ENCODE assay signal across 14 cellular contexts in genomic region chr22:35311551-35311999, GRCh38. TPM values are rescaled to one million over a fixed set of nuclear protein-coding genes. Genes with fewer than 3 reads are reported as not detected.
DNase-seq lines count a peak whose midpoint lies in the region; ATAC-seq and TF ChIP-seq lines count a peak whose summit lies in the region.
"Had no signal": no experiment of that assay in that cellular context is flagged by ENCODE, and none has a peak within 500 bp of the region (broad histone marks: within the 10 kb centered on the region; RNA-seq: fewer than 3 reads in every experiment).

No MANE protein-coding gene starts in this region.

- 90% methylated on average over 6 of the region's 8 CpGs for WGBS in mesenchymal stem cell

- H3K27ac Mint-ChIP-seq in WTC11, result no peak overlapping the region; the same call in 1 of the 2 replicates
- H3K27ac Mint-ChIP-seq: activated naive CD8-positive, alpha-beta T cell treated with anti-CD3 and anti-CD28 coated beads for 36 hours had no signal

- H3K9ac ChIP-seq in BLaER1 (no peak overlapping the region; the same call in 1 of the 2 replicates), mesenchymal stem cell (ENCODE audit: low read length) (no peak overlapping the region)

- H3K4me2 ChIP-seq in BLaER1 (peak overlapping the region; percentile 75), mesenchymal stem cell (ENCODE audit: low read length, poor library complexity, severe bottlenecking) (no peak overlapping the region)

- H3K23ac ChIP-seq in mesenchymal stem cell (ENCODE audit: low read length in 2 of 2), result peak overlapping the region in 1 of 2 experiments; percentile 17

- H3K9me3 ChIP-seq in BLaER1 (no peaks in the 10 kb centered on the region), mesenchymal stem cell (ENCODE audit: control insufficient read depth, low read length) (no peaks in the 10 kb centered on the region)
- H3K9me3 ChIP-seq in effector memory CD4-positive, alpha-beta T cell (ENCODE audit: control insufficient read depth, low read length), result no peaks in the 10 kb centered on the region

- H2BK5ac ChIP-seq in mesenchymal stem cell (ENCODE audit: low read depth, low read length, poor library complexity, severe bottlenecking), result no peak overlapping the region

- POLR2A ChIA-PET in WTC11 (lab: Charles Lee), result no interaction called here

- H3K27me3 Mint-ChIP-seq in WTC11 (ENCODE audit: low read depth), result no peaks in the 10 kb centered on the region
- H3K27me3 Mint-ChIP-seq: activated naive CD8-positive, alpha-beta T cell treated with anti-CD3 and anti-CD28 coated beads for 36 hours had no signal

- no peak overlapping the region for H2AFZ ChIP-seq in mesenchymal stem cell (ENCODE audit: low read depth, low read length)

- DNase-seq in WTC11 (ENCODE audit: low spot score) (no peak), mesenchymal stem cell (no peak), caudate nucleus (lab: John Stamatoyannopoulos, UW) (no peak), AG08396 (ENCODE audit: low spot score) (no peak), SIG-M5 (lab: John Stamatoyannopoulos, UW) (no peak)
- no peak for DNase-seq in effector memory CD4-positive, alpha-beta T cell
- DNase-seq: activated CD4-positive, alpha-beta T cell treated with anti-CD3 and anti-CD28 coated beads for 1 hour; activated naive CD8-positive, alpha-beta T cell treated with anti-CD3 and anti-CD28 coated beads for 36 hours; cortex of kidney; NCI-H1105 treated with DMSO at 0.1 percent for 48 hours had no signal

- H3K14ac ChIP-seq in mesenchymal stem cell (ENCODE audit: low read length in 2 of 2), result no peak overlapping the region

- ATAC-seq in WTC11, result peak; percentile 25

- peak overlapping the region; percentile 8 for H2AK5ac ChIP-seq in mesenchymal stem cell (ENCODE audit: low read length, severe bottlenecking)

- H3K27ac ChIP-seq in BLaER1 (no peak overlapping the region), mesenchymal stem cell (ENCODE audit: low read length, poor library complexity, severe bottlenecking) (no peak overlapping the region), caudate nucleus (ENCODE audit: low read depth, low read length) (no peak overlapping the region)
- no peak overlapping the region for H3K27ac ChIP-seq in effector memory CD4-positive, alpha-beta T cell (ENCODE audit: insufficient read depth, low read length, poor library complexity, severe bottlenecking)
- H3K27ac ChIP-seq: SK-N-MC had no signal

- peaks cover 89% of the 10 kb centered on the region for H4K20me1 ChIP-seq in BLaER1

- H2BK120ac ChIP-seq in mesenchymal stem cell (ENCODE audit: low read depth, low read length), result no peak overlapping the region

- H3K36me3 ChIP-seq in BLaER1 (peaks cover 3% of the 10 kb centered on the region; the same call in 1 of the 2 replicates), mesenchymal stem cell (ENCODE audit: control insufficient read depth in 1 of 2, insufficient read depth in 2 of 2, low read depth in 1 of 2, low read length in 2 of 2) (peaks cover 12 to 23% of the 10 kb centered on the region in 2 experiments)
- H3K36me3 ChIP-seq in effector memory CD4-positive, alpha-beta T cell (ENCODE audit: control insufficient read depth, insufficient read depth, low read length), result no peaks in the 10 kb centered on the region

- CTCF ChIA-PET in WTC11 (lab: Charles Lee), result no interaction called here

- no peak overlapping the region for H4K91ac ChIP-seq in mesenchymal stem cell (ENCODE audit: low read length)

- no peak overlapping the region for H2BK15ac ChIP-seq in mesenchymal stem cell (ENCODE audit: low read depth, poor library complexity, severe bottlenecking)

- H3K27me3 ChIP-seq in BLaER1 (no peaks in the 10 kb centered on the region), mesenchymal stem cell (ENCODE audit: control insufficient read depth in 1 of 2, insufficient read depth in 1 of 2, low read length in 2 of 2) (no peaks in the 10 kb centered on the region)
- H3K27me3 ChIP-seq in effector memory CD4-positive, alpha-beta T cell (replicated peaks; ENCODE audit: control insufficient read depth, insufficient read depth, low read length, poor library complexity, severe bottlenecking), result no peaks in the 10 kb centered on the region

- H3K4ac ChIP-seq in mesenchymal stem cell (ENCODE audit: low read depth in 1 of 2, low read length in 2 of 2), result no peak overlapping the region

- H3K4me1 ChIP-seq in BLaER1 (peaks cover 90% of the 10 kb centered on the region), mesenchymal stem cell (ENCODE audit: control insufficient read depth, insufficient read depth, low read depth, low read length) (peaks cover 48% of the 10 kb centered on the region)
- peaks cover 71% of the 10 kb centered on the region for H3K4me1 ChIP-seq in effector memory CD4-positive, alpha-beta T cell (ENCODE audit: control insufficient read depth, insufficient read depth, low read length, poor library complexity, severe bottlenecking)

- H3K4me1 Mint-ChIP-seq in WTC11, result peaks cover 20% of the 10 kb centered on the region

- no peak overlapping the region for H4K8ac ChIP-seq in mesenchymal stem cell (ENCODE audit: low read length)

- TF ChIP-seq CTCF in GM12874 (IDR thresholded peaks at IDR 0.05; ENCODE audit: insufficient read depth, low read depth, low read length), result 0 out of 2 replicates have a peak, but pooled peaks have one; percentile 6
- no peak for TF ChIP-seq CTCF in WTC11 (IDR thresholded peaks at IDR 0.05)

- no peaks in the 10 kb centered on the region for H3K9me3 Mint-ChIP-seq in WTC11
- H3K9me3 Mint-ChIP-seq: activated naive CD8-positive, alpha-beta T cell treated with anti-CD3 and anti-CD28 coated beads for 36 hours had no signal

- H3K4me3 ChIP-seq in BLaER1 (no peak overlapping the region), mesenchymal stem cell (ENCODE audit: insufficient read depth in 1 of 2, low read depth in 1 of 2, low read length in 2 of 2) (no peak overlapping the region)
- H3K4me3 ChIP-seq in effector memory CD4-positive, alpha-beta T cell (ENCODE audit: insufficient read depth, low read depth, low read length, poor library complexity, severe bottlenecking), result no peak overlapping the region
- H3K4me3 ChIP-seq: SK-N-MC had no signal

- H3K4me3 Mint-ChIP-seq in WTC11, result no peak overlapping the region
- H3K4me3 Mint-ChIP-seq: activated naive CD8-positive, alpha-beta T cell treated with anti-CD3 and anti-CD28 coated beads for 36 hours; CD14-positive monocyte had no signal

- H3K79me1 ChIP-seq in mesenchymal stem cell (replicated peaks; ENCODE audit: low read length, poor library complexity, severe bottlenecking), result peaks cover 49% of the 10 kb centered on the region

- no peaks in the 10 kb centered on the region for H3K36me3 Mint-ChIP-seq in WTC11

- H3K18ac ChIP-seq in mesenchymal stem cell (ENCODE audit: low read depth in 1 of 2, low read length in 2 of 2), result no peak overlapping the region

- no peak overlapping the region for H2BK12ac ChIP-seq in mesenchymal stem cell (ENCODE audit: low read length in 2 of 2)

TF ChIP-seq in WTC11, 78 proteins besides CTCF, POLR2A, EP300 and RAD21:
- no peak for TF ChIP-seq CREB1 (CRISPR knock-in tag; IDR thresholded peaks at IDR 0.05)
- TF ChIP-seq CREM (CRISPR knock-in tag; IDR thresholded peaks at IDR 0.05), result no peak
- no peak for TF ChIP-seq MYBL2 (CRISPR knock-in tag; IDR thresholded peaks at IDR 0.05)
- TF ChIP-seq ETV6 (CRISPR knock-in tag; IDR thresholded peaks at IDR 0.05), result no peak
- no peak for TF ChIP-seq EMX1 (CRISPR knock-in tag; IDR thresholded peaks at IDR 0.05)
- no peak for TF ChIP-seq KAT7 (CRISPR knock-in tag; IDR thresholded peaks at IDR 0.05; ENCODE audit: borderline replicate concordance)
- TF ChIP-seq JAZF1 (CRISPR knock-in tag; IDR thresholded peaks at IDR 0.05), result no peak
- no peak for TF ChIP-seq GABPB1 (CRISPR knock-in tag; IDR thresholded peaks at IDR 0.05)

RNA-seq across cellular contexts. Expression of gene TOM1, which starts 11.9 kb away (rescaled TPM):
- total RNA-seq in WTC11 (2021), result 23.5 to 25.7 TPM (median 25.4 TPM) in 3 replicates
- polyA plus RNA-seq in mesenchymal stem cell (2013, experiment 1 of 2), result 48.3 TPM
- polyA plus RNA-seq in mesenchymal stem cell (2013, experiment 2 of 2), result 46.7 TPM

RNA-seq across cellular contexts. Expression of gene HMGXB4, which starts 54.3 kb away (rescaled TPM):
- total RNA-seq in WTC11 (2021), result 34.6 to 42.1 TPM (median 36.8 TPM) in 3 replicates
- polyA plus RNA-seq in mesenchymal stem cell (2013, experiment 1 of 2), result 22.0 TPM
- 22.4 TPM for polyA plus RNA-seq in mesenchymal stem cell (2013, experiment 2 of 2)
